In the genomic region with DNA sequence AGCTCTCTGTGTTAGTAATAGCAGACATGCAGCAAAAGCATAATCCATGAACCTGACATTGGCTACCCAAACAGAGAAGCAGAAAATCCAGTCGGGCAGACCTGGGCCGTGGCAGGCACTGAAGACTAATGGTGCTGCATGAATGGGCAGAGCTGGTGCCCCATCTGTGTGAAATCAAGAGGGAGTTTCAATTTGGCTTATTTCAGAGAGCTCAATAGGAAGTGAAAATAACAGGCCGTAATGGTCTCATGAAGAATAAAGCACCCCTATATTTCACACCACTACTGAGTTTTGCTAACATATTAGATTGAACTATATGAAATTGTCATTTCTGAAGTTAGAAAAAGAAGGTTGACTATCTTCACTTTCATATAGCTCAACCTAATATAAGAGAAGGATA, we compare ENCODE assay signal across 10 cellular contexts.
A peak's percentile ranks its signal among the peaks of the same experiment; 100 is the strongest.
DNase-seq lines count a peak whose midpoint lies in the region; ATAC-seq and TF ChIP-seq lines count a peak whose summit lies in the region.
"Had no signal": no experiment of that assay in that cellular context is flagged by ENCODE, and none has a peak within 500 bp of the region (broad histone marks: within the 10 kb centered on the region; RNA-seq: fewer than 3 reads in every experiment).

No MANE protein-coding gene starts in this region.

- no peak overlapping the region for H3K4me3 ChIP-seq in dorsolateral prefrontal cortex
- H3K4me3 ChIP-seq: suprapubic skin had no signal

- no peaks in the 10 kb centered on the region for H3K9me3 Mint-ChIP-seq in IgD-negative memory B cell
- no peaks in the 10 kb centered on the region for H3K9me3 Mint-ChIP-seq in stimulated activated naive B cell treated with anti-CD40 and anti-IgM and Interleukin-4, amounts not matched to agents 10 μg/mL and 1 μg/mL and 100 μg/mL, for 72 hours

- no peaks in the 10 kb centered on the region for H3K36me3 Mint-ChIP-seq in IgD-negative memory B cell
- no peaks in the 10 kb centered on the region for H3K36me3 Mint-ChIP-seq in stimulated activated naive B cell treated with anti-CD40 and anti-IgM and Interleukin-4, amounts not matched to agents 10 μg/mL and 1 μg/mL and 100 μg/mL, for 72 hours

- intact Hi-C loops in dorsolateral prefrontal cortex (cut with DNase I), result no loop called here

- H3K27me3 Mint-ChIP-seq in IgD-negative memory B cell, result peaks cover 13% of the 10 kb centered on the region
- peaks cover 7 to 25% of the 10 kb centered on the region in 2 donors for H3K27me3 Mint-ChIP-seq in stimulated activated naive B cell treated with anti-CD40 and anti-IgM and Interleukin-4, amounts not matched to agents 10 μg/mL and 1 μg/mL and 100 μg/mL, for 72 hours

- no peak overlapping the region for H3K4me3 Mint-ChIP-seq in IgD-negative memory B cell
- H3K4me3 Mint-ChIP-seq in stimulated activated naive B cell treated with anti-CD40 and anti-IgM and Interleukin-4, amounts not matched to agents 10 μg/mL and 1 μg/mL and 100 μg/mL, for 72 hours, result no peak overlapping the region

- H3K27ac ChIP-seq in dorsolateral prefrontal cortex, result no peak overlapping the region
- H3K27ac ChIP-seq: suprapubic skin had no signal

- peak; percentile 30 for TF ChIP-seq POLR2A in GM19099 (IDR thresholded peaks at IDR 0.05; ENCODE audit: extremely low read depth, insufficient read length, low read depth)

- H3K27ac Mint-ChIP-seq in IgD-negative memory B cell, result peak overlapping the region in 2 of 3 donors; percentile 16 to 27
- no peak overlapping the region for H3K27ac Mint-ChIP-seq in stimulated activated naive B cell treated with anti-CD40 and anti-IgM and Interleukin-4, amounts not matched to agents 10 μg/mL and 1 μg/mL and 100 μg/mL, for 72 hours

- no peaks in the 10 kb centered on the region for H3K27me3 ChIP-seq in dorsolateral prefrontal cortex
- H3K27me3 ChIP-seq: suprapubic skin had no signal

- DNase-seq in stimulated activated naive B cell treated with anti-CD40 and anti-IgM and Interleukin-4, amounts not matched to agents 10 μg/mL and 1 μg/mL and 100 μg/mL, for 72 hours, result peak; percentile 58
- DNase-seq in dorsolateral prefrontal cortex (no peak), kidney glomerular epithelial cell (lab: John Stamatoyannopoulos, UW) (no peak), COR-L47 (lab: John Stamatoyannopoulos, UW) (no peak)
- DNase-seq: effector memory CD4-positive, alpha-beta T cell; islet precursor cell had no signal

- no peak for TF ChIP-seq CTCF in dorsolateral prefrontal cortex (IDR thresholded peaks at IDR 0.05 in 54 of 56, conservative IDR thresholded peaks at IDR 0.05 in 2 of 56; ENCODE audit: low read depth in 1 of 56, partially characterized antibody in 56 of 56)

- H3K4me1 Mint-ChIP-seq in IgD-negative memory B cell, result peaks cover 5 to 14% (median 11%) of the 10 kb centered on the region in 3 donors
- peaks cover 18 to 22% of the 10 kb centered on the region in 2 donors for H3K4me1 Mint-ChIP-seq in stimulated activated naive B cell treated with anti-CD40 and anti-IgM and Interleukin-4, amounts not matched to agents 10 μg/mL and 1 μg/mL and 100 μg/mL, for 72 hours

- ATAC-seq in HG02759 (IDR thresholded peaks at IDR 0.05; ENCODE audit: unreplicated experiment), result peak; percentile 98
- peak; percentile 99 to 100 for ATAC-seq in stimulated activated naive B cell treated with anti-CD40 and anti-IgM and Interleukin-4, amounts not matched to agents 10 μg/mL and 1 μg/mL and 100 μg/mL, for 72 hours (replicated peaks)
